17 cellular contexts compared by ENCODE assay signal in the genomic region with DNA sequence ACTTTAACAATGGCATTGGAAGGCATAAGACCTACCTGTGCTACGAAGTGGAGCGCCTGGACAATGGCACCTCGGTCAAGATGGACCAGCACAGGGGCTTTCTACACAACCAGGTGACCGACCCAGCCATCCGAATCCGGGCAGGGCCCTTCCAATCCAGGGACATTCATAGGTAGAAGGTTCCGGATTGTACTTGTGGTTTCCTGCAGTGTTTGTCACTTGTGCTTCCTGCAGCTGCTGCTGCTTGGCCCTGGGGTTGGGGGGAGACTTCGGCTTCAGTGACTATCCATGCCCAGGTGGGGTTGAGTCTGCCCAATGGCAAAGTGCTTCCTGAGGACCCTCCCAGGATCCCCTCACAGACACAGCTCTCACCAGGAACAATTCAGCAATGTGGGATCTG. TPM values are rescaled to one million over a fixed set of nuclear protein-coding genes. Genes with fewer than 3 reads are reported as not detected.
DNase-seq lines count a peak whose midpoint lies in the region; ATAC-seq and TF ChIP-seq lines count a peak whose summit lies in the region.
"Had no signal": no experiment of that assay in that cellular context is flagged by ENCODE, and none has a peak within 500 bp of the region (broad histone marks: within the 10 kb centered on the region; RNA-seq: fewer than 3 reads in every experiment).

No MANE protein-coding gene starts in this region.

- peaks cover 14% of the 10 kb centered on the region for H3K27me3 ChIP-seq in osteoblast (ENCODE audit: insufficient read depth, low read length)

- H3K9me3 ChIP-seq in osteoblast (ENCODE audit: low read depth, low read length), result no peaks in the 10 kb centered on the region

- H4K20me1 ChIP-seq in osteoblast (ENCODE audit: insufficient read depth, low read length), result no peaks in the 10 kb centered on the region

- no peak overlapping the region for H3K4me3 Mint-ChIP-seq in T-helper 1 cell treated with Interleukin-12 subunit alpha and Interleukin-12 subunit beta and Interleukin-4 antibody, amounts not matched to agents 30 μg/mL and 1 μg/mL, for 36 hours
- H3K4me3 Mint-ChIP-seq in activated naive CD4-positive, alpha-beta T cell treated with anti-CD3 and anti-CD28 coated beads for 36 hours, result no peak overlapping the region
- no peak overlapping the region for H3K4me3 Mint-ChIP-seq in chondrocyte (ENCODE audit: unreplicated experiment)
- H3K4me3 Mint-ChIP-seq: CD4-positive, alpha-beta T cell had no signal

- no peaks in the 10 kb centered on the region for H3K36me3 ChIP-seq in osteoblast (ENCODE audit: insufficient read depth, low read length)

- CTCF ChIA-PET in activated naive CD4-positive, alpha-beta T cell treated with anti-CD3 and anti-CD28 coated beads for 36 hours (lab: Charles Lee), result interaction anchor here (0.5 kb wide), 1 partner anchor 22 kb away, joined by 3 read pairs; no protein-coding TSS in a partner anchor

- no peak overlapping the region for H2AFZ ChIP-seq in osteoblast (ENCODE audit: low read length)
- H2AFZ ChIP-seq: GM23248 had no signal

- H3K4me3 ChIP-seq in osteoblast (ENCODE audit: insufficient read depth, low read length), result no peak overlapping the region
- H3K4me3 ChIP-seq: GM23248 had no signal

- no peaks in the 10 kb centered on the region for H3K4me1 ChIP-seq in osteoblast (ENCODE audit: insufficient read depth, low read length)

- peaks cover 35% of the 10 kb centered on the region for H3K4me1 Mint-ChIP-seq in T-helper 1 cell treated with Interleukin-12 subunit alpha and Interleukin-12 subunit beta and Interleukin-4 antibody, amounts not matched to agents 30 μg/mL and 1 μg/mL, for 36 hours (ENCODE audit: low read depth)
- H3K4me1 Mint-ChIP-seq in activated naive CD4-positive, alpha-beta T cell treated with anti-CD3 and anti-CD28 coated beads for 36 hours (ENCODE audit: low read depth), result peaks cover 8% of the 10 kb centered on the region
- no peaks in the 10 kb centered on the region for H3K4me1 Mint-ChIP-seq in chondrocyte (ENCODE audit: low read depth)

- intact Hi-C loops in activated naive CD4-positive, alpha-beta T cell treated with anti-CD3 and anti-CD28 coated beads for 36 hours (cut with micrococcal nuclease), result no loop called here

- TF ChIP-seq CTCF in chondrocyte (IDR thresholded peaks at IDR 0.05) (no peak), osteoblast (IDR thresholded peaks at IDR 0.05; ENCODE audit: extremely low read depth, low read depth, low read length) (no peak)

- peak overlapping the region; percentile 70 for H3K27ac Mint-ChIP-seq in T-helper 1 cell treated with Interleukin-12 subunit alpha and Interleukin-12 subunit beta and Interleukin-4 antibody, amounts not matched to agents 30 μg/mL and 1 μg/mL, for 36 hours
- H3K27ac Mint-ChIP-seq in activated naive CD4-positive, alpha-beta T cell treated with anti-CD3 and anti-CD28 coated beads for 36 hours, result no peak overlapping the region
- no peak overlapping the region for H3K27ac Mint-ChIP-seq in chondrocyte (ENCODE audit: unreplicated experiment)
- H3K27ac Mint-ChIP-seq: CD4-positive, alpha-beta T cell had no signal

- no peaks in the 10 kb centered on the region for H3K79me2 ChIP-seq in osteoblast (ENCODE audit: insufficient read depth, low read length)

- no peak for ATAC-seq in HG02571 (IDR thresholded peaks at IDR 0.05; ENCODE audit: unreplicated experiment)
- ATAC-seq: HCT116 had no signal

- H3K27ac ChIP-seq in osteoblast (ENCODE audit: low read depth, low read length), result no peak overlapping the region
- H3K27ac ChIP-seq: 22Rv1, GM23248 had no signal

- DNase-seq in T-helper 1 cell, result no peak
- peak; percentile 20 for DNase-seq in activated naive CD4-positive, alpha-beta T cell treated with anti-CD3 and anti-CD28 coated beads for 36 hours
- no peak for DNase-seq in activated naive CD4-positive, alpha-beta T cell treated with anti-CD3 and anti-CD28 coated beads, Interleukin-2, amount 50 U/mL, for 16 hours
- DNase-seq in chondrocyte (ENCODE audit: low spot score), result peak; percentile 39
- DNase-seq in osteoblast (ENCODE audit: insufficient read length, low spot score, missing footprints), result peak; percentile 62
- DNase-seq in stimulated activated CD4-positive, alpha-beta T cell treated with anti-CD3 and anti-CD28 coated beads, Interleukin-2, amount 100 ng/mL, for 48 hours, result no peak
- DNase-seq: Calu3; CD4-positive, alpha-beta T cell; DMS 273 treated with DMSO at 0.1 percent for 48 hours; GM23248 had no signal

- no peaks in the 10 kb centered on the region for H3K36me3 Mint-ChIP-seq in T-helper 1 cell treated with Interleukin-12 subunit alpha and Interleukin-12 subunit beta and Interleukin-4 antibody, amounts not matched to agents 30 μg/mL and 1 μg/mL, for 36 hours (ENCODE audit: low read depth)
- H3K36me3 Mint-ChIP-seq in activated naive CD4-positive, alpha-beta T cell treated with anti-CD3 and anti-CD28 coated beads for 36 hours (ENCODE audit: low read depth), result no peaks in the 10 kb centered on the region
- peaks cover 1% of the 10 kb centered on the region for H3K36me3 Mint-ChIP-seq in chondrocyte (ENCODE audit: low read depth)

- no peaks in the 10 kb centered on the region for H3K9me3 Mint-ChIP-seq in T-helper 1 cell treated with Interleukin-12 subunit alpha and Interleukin-12 subunit beta and Interleukin-4 antibody, amounts not matched to agents 30 μg/mL and 1 μg/mL, for 36 hours
- no peaks in the 10 kb centered on the region for H3K9me3 Mint-ChIP-seq in activated naive CD4-positive, alpha-beta T cell treated with anti-CD3 and anti-CD28 coated beads for 36 hours
- no peaks in the 10 kb centered on the region for H3K9me3 Mint-ChIP-seq in chondrocyte (ENCODE audit: low read depth)
- H3K9me3 Mint-ChIP-seq: CD4-positive, alpha-beta T cell had no signal

- peaks cover 4% of the 10 kb centered on the region for H3K27me3 Mint-ChIP-seq in T-helper 1 cell treated with Interleukin-12 subunit alpha and Interleukin-12 subunit beta and Interleukin-4 antibody, amounts not matched to agents 30 μg/mL and 1 μg/mL, for 36 hours (ENCODE audit: low read depth)
- H3K27me3 Mint-ChIP-seq in activated naive CD4-positive, alpha-beta T cell treated with anti-CD3 and anti-CD28 coated beads for 36 hours (ENCODE audit: low read depth), result no peaks in the 10 kb centered on the region
- H3K27me3 Mint-ChIP-seq in chondrocyte (ENCODE audit: low read depth), result peaks cover 27% of the 10 kb centered on the region
- H3K27me3 Mint-ChIP-seq: CD4-positive, alpha-beta T cell had no signal

- no peak overlapping the region for H3K4me2 ChIP-seq in osteoblast (ENCODE audit: insufficient read depth, low read length)

RNA-seq across cellular contexts. Expression of gene APOBEC3A, which starts 2.2 kb away (rescaled TPM):
- not detected for total RNA-seq in activated naive CD4-positive, alpha-beta T cell treated with anti-CD3 and anti-CD28 coated beads for 36 hours
- total RNA-seq in chondrocyte, result not detected in 3 replicates
- not detected in 2 replicates for total RNA-seq in osteoblast
- total RNA-seq: A673, Calu3, Daoy, GM23248, HT-29 had no signal

RNA-seq across cellular contexts. Expression of gene APOBEC3B, which starts 22.6 kb away (rescaled TPM):
- total RNA-seq in activated naive CD4-positive, alpha-beta T cell treated with anti-CD3 and anti-CD28 coated beads for 36 hours, result 1 to 10 TPM; 5.5 to 6.0 TPM
- total RNA-seq in chondrocyte (1.5 to 2.9 TPM (median 2.4 TPM) in 3 replicates), osteoblast (0.36 and 0.59 TPM in 2 replicates)
- total RNA-seq: CD4-positive, alpha-beta T cell had no signal

RNA-seq across cellular contexts. Expression of gene APOBEC3C, which starts 54.5 kb away (rescaled TPM):
- total RNA-seq in activated naive CD4-positive, alpha-beta T cell treated with anti-CD3 and anti-CD28 coated beads for 36 hours, result 10 to 100 TPM; 71.5 to 74.1 TPM
- total RNA-seq in chondrocyte, result 17.2 to 22.3 TPM (median 21.3 TPM) in 3 replicates
- 16.6 and 20.0 TPM in 2 replicates for total RNA-seq in osteoblast

Comparison
In these comparisons a context has a peak if more than half of its experiments do, and no peak if none do; other contexts are left out.
1. DNase-seq: peak in activated naive CD4-positive, alpha-beta T cell treated with anti-CD3 and anti-CD28 coated beads for 36 hours (single experiment), chondrocyte (single experiment) and osteoblast (single experiment); none in T-helper 1 cell (0 of 5), activated naive CD4-positive, alpha-beta T cell treated with anti-CD3 and anti-CD28 coated beads, Interleukin-2, amount 50 U/mL, for 16 hours (single experiment) and stimulated activated CD4-positive, alpha-beta T cell treated with anti-CD3 and anti-CD28 coated beads, Interleukin-2, amount 100 ng/mL, for 48 hours (0 of 2).